Comparison of ENCODE assay signal across 13 cellular contexts in genomic region chr19:6803036-6803404, GRCh38. TPM values are rescaled to one million over a fixed set of nuclear protein-coding genes. Genes with fewer than 3 reads are reported as not detected.
DNase-seq lines count a peak whose midpoint lies in the region; ATAC-seq, FAIRE-seq and TF ChIP-seq lines count a peak whose summit lies in the region.
"Had no signal": no experiment of that assay in that cellular context is flagged by ENCODE, and none has a peak within 500 bp of the region (broad histone marks: within the 10 kb centered on the region; RNA-seq: fewer than 3 reads in every experiment).

No MANE protein-coding gene starts in this region.

- POLR2A ChIA-PET in CD8-positive, alpha-beta T cell (lab: Charles Lee), result interaction anchor here (1.0 to 3.2 kb wide), 5 partner anchors 8 to 64 kb away, joined by 3 to 18 read pairs (median 14); partner anchors contain the start of genes SH2D3A, TRIP10 and VAV1
- POLR2A ChIA-PET in T-cell (lab: Charles Lee), result interaction anchor here in 1 of 2 donors (0.7 kb wide), 1 partner anchor 30 kb away, joined by 5 read pairs; the partner anchor contains the start of gene VAV1

- no peaks in the 10 kb centered on the region for H3K36me3 ChIP-seq in CD8-positive, alpha-beta T cell (ENCODE audit: insufficient read depth, low read length)

- H3K4me3 Mint-ChIP-seq in CD8-positive, alpha-beta T cell, result peak overlapping the region; percentile 87
- peak overlapping the region; percentile 75 to 87 (median 81) for H3K4me3 Mint-ChIP-seq in T-cell
- H3K4me3 Mint-ChIP-seq in memory B cell, result peak overlapping the region; percentile 93
- H3K4me3 Mint-ChIP-seq in chondrocyte (ENCODE audit: unreplicated experiment), result no peak overlapping the region
- H3K4me3 Mint-ChIP-seq: mesothelial cell of epicardium had no signal

- intact Hi-C loops in CD8-positive, alpha-beta T cell (cut with DNase I, micrococcal nuclease), result no loop called here

- no peaks in the 10 kb centered on the region for H3K9me3 Mint-ChIP-seq in CD8-positive, alpha-beta T cell
- H3K9me3 Mint-ChIP-seq in T-cell (no peaks in the 10 kb centered on the region), memory B cell (no peaks in the 10 kb centered on the region), chondrocyte (ENCODE audit: low read depth) (no peaks in the 10 kb centered on the region)

- H3K4me3 ChIP-seq in CD8-positive, alpha-beta T cell (ENCODE audit: low read depth, low read length), result no peak overlapping the region

- no peak for TF ChIP-seq CTCF in CD8-positive, alpha-beta T cell (IDR thresholded peaks at IDR 0.05)
- TF ChIP-seq CTCF in chondrocyte (IDR thresholded peaks at IDR 0.05), result no peak

- H3K36me3 Mint-ChIP-seq in CD8-positive, alpha-beta T cell, result peaks cover 26% of the 10 kb centered on the region
- H3K36me3 Mint-ChIP-seq in T-cell (no peaks in the 10 kb centered on the region), memory B cell (peaks cover 6% of the 10 kb centered on the region), chondrocyte (ENCODE audit: low read depth) (no peaks in the 10 kb centered on the region)

- H3K4me1 ChIP-seq in CD8-positive, alpha-beta T cell (ENCODE audit: insufficient read depth, low read length), result peaks cover 39% of the 10 kb centered on the region

- no peak for ATAC-seq in CD8-positive, alpha-beta T cell
- no peak for ATAC-seq in T-cell (replicated peaks in 1 of 4)
- peak; percentile 46 for ATAC-seq in memory B cell (ENCODE audit: low read depth)
- ATAC-seq in HG02571 (IDR thresholded peaks at IDR 0.05; ENCODE audit: unreplicated experiment), result no peak
- ATAC-seq: Panc1 had no signal

- CTCF ChIA-PET in CD8-positive, alpha-beta T cell (lab: Charles Lee), result interaction anchor here (0.7 to 4.5 kb wide), 8 partner anchors 11 to 65 kb away, joined by 3 to 21 read pairs (median 4); partner anchors contain the start of gene VAV1
- CTCF ChIA-PET in T-cell (lab: Charles Lee), result interaction anchor here in 1 of 2 donors (0.6 to 0.8 kb wide), 2 partner anchors 21 to 87 kb away, joined by 3 read pairs; no protein-coding TSS in a partner anchor

- peaks cover 65% of the 10 kb centered on the region for H3K4me1 Mint-ChIP-seq in CD8-positive, alpha-beta T cell (ENCODE audit: low read depth)
- H3K4me1 Mint-ChIP-seq in T-cell, result peaks cover 59 to 70% (median 62%) of the 10 kb centered on the region in 3 donors
- peaks cover 46% of the 10 kb centered on the region for H3K4me1 Mint-ChIP-seq in memory B cell
- peaks cover 30% of the 10 kb centered on the region for H3K4me1 Mint-ChIP-seq in chondrocyte (ENCODE audit: low read depth)

- DNase-seq in CD8-positive, alpha-beta T cell, result peak in 2 of 7 experiments; percentile 7 to 25
- DNase-seq in T-cell (no peak), memory B cell (ENCODE audit: low spot score in 2 of 2) (peak; percentile 29 to 31), H54 (ENCODE audit: insufficient read length, low spot score) (no peak), chondrocyte (ENCODE audit: low spot score) (no peak)
- DNase-seq: cerebellar nuclear complex had no signal

- no peaks in the 10 kb centered on the region for H3K9me3 ChIP-seq in CD8-positive, alpha-beta T cell (ENCODE audit: low read length)

- no peak for FAIRE-seq in H54 (lab: Jason Lieb, UNC)

- H3K27ac ChIP-seq in CD8-positive, alpha-beta T cell (ENCODE audit: low read depth, low read length), result peak overlapping the region; percentile 13

- TF ChIP-seq POLR2A in GM18951 (IDR thresholded peaks at IDR 0.05; ENCODE audit: extremely low read depth, insufficient read depth, insufficient read length) (peak; percentile 74), H54 (IDR thresholded peaks at IDR 0.05; ENCODE audit: low read depth, low read length) (no peak)

- in situ Hi-C loops in GM18951 (cut with MboI; ENCODE audit: low sequenced_read_pairs, unreplicated experiment), result no loop called here

- H3K27me3 Mint-ChIP-seq in CD8-positive, alpha-beta T cell (ENCODE audit: low read depth), result no peaks in the 10 kb centered on the region
- no peaks in the 10 kb centered on the region for H3K27me3 Mint-ChIP-seq in T-cell
- no peaks in the 10 kb centered on the region for H3K27me3 Mint-ChIP-seq in memory B cell
- H3K27me3 Mint-ChIP-seq in chondrocyte (ENCODE audit: low read depth), result peaks cover 2% of the 10 kb centered on the region

- no peaks in the 10 kb centered on the region for H3K27me3 ChIP-seq in CD8-positive, alpha-beta T cell (ENCODE audit: insufficient read depth, low read length)

- peak overlapping the region; percentile 95 for H3K27ac Mint-ChIP-seq in CD8-positive, alpha-beta T cell
- H3K27ac Mint-ChIP-seq in T-cell, result peak overlapping the region; percentile 92 to 95
- peak overlapping the region; percentile 92 for H3K27ac Mint-ChIP-seq in memory B cell
- H3K27ac Mint-ChIP-seq in chondrocyte (ENCODE audit: unreplicated experiment), result no peak overlapping the region
- H3K27ac Mint-ChIP-seq: mesothelial cell of epicardium had no signal

RNA-seq across cellular contexts. Expression of gene VAV1, which starts 30.5 kb away (rescaled TPM):
- 10 to 100 TPM; 68.3 to 75.5 TPM for total RNA-seq in CD8-positive, alpha-beta T cell
- 100 to 1,000 TPM in 2 of 5 donors, 10 to 100 TPM in 3; 82.5 to 114 (median 92.2) TPM for total RNA-seq in T-cell
- total RNA-seq in chondrocyte, result not detected in 3 replicates
- total RNA-seq: glomerular endothelial cell, M059J, mesothelial cell of epicardium had no signal

RNA-seq across cellular contexts. Expression of gene SH2D3A, which starts 35.8 kb away (rescaled TPM):
- total RNA-seq in CD8-positive, alpha-beta T cell, result 10 to 100 TPM; 33.5 to 38.8 TPM
- 10 to 100 TPM; 61.7 to 83.7 (median 73.6) TPM for total RNA-seq in T-cell
- total RNA-seq in chondrocyte, result 0.41 to 0.52 TPM in 2 of 3 replicates, not detected in the other
- total RNA-seq: M059J, skeletal muscle tissue had no signal

Comparison
In these comparisons a context has a peak if more than half of its experiments do, and no peak if none do; other contexts are left out.
1. DNase-seq: peak in memory B cell (2 of 2); none in T-cell (0 of 34), H54 (single experiment) and chondrocyte (single experiment).
2. RNA of gene VAV1, which starts 30.5 kb away (total RNA-seq): 82.5 to 114 TPM in T-cell and 68.3 to 75.5 TPM in CD8-positive, alpha-beta T cell; not detected in chondrocyte; every median in the first group is over 10 times any median in the second.
3. RNA of gene SH2D3A, which starts 35.8 kb away (total RNA-seq): 61.7 to 83.7 TPM in T-cell and 33.5 to 38.8 TPM in CD8-positive, alpha-beta T cell; 0.41 to 0.52 TPM in chondrocyte; every median in the first group is over 10 times any median in the second.